2 cellular contexts compared by ENCODE assay signal in the genomic region with DNA sequence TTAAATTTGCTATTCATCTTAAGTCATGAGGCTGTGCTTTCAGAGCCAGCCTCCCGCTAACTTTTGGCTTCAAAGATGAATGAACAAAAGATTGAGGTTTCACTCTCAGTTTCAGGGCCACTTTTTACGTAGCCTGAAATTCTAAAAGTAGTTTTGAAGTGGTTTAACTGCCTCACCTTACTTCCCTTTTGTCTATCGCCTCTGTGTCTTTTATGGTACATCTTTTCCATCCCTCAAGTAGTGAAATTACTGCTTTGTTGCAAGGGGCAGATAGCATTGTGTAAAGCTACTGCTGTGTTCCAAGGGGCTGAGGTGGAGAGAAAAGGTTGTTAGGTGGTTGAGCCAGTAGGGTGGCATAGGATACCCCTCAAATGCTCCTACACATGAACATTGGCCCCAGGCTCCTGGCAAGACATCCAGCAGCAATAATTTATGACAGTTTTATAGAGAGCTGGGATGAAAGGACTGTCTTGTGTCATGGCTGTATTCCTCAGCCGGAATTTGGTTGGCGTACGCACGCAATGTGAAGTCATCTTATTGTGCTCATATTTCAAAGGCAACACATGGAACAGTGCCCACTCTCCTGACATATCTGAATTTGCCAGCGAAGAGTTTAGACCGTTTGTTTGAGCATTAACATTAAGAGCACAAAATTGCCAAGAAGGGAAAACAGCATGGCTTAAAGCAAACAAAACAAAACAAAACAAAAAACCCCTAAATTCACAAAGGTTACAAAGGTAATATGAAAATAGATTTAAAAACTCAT.
TF ChIP-seq lines count a peak whose summit lies in the region.

No MANE protein-coding gene starts in this region.

TF ChIP-seq in SK-N-SH treated with all-trans-retinoic acid at 6 μM for 48 hours, 23 proteins besides CTCF, POLR2A, EP300 and RAD21 (continued from another document):
- TF ChIP-seq, protein P1, sequence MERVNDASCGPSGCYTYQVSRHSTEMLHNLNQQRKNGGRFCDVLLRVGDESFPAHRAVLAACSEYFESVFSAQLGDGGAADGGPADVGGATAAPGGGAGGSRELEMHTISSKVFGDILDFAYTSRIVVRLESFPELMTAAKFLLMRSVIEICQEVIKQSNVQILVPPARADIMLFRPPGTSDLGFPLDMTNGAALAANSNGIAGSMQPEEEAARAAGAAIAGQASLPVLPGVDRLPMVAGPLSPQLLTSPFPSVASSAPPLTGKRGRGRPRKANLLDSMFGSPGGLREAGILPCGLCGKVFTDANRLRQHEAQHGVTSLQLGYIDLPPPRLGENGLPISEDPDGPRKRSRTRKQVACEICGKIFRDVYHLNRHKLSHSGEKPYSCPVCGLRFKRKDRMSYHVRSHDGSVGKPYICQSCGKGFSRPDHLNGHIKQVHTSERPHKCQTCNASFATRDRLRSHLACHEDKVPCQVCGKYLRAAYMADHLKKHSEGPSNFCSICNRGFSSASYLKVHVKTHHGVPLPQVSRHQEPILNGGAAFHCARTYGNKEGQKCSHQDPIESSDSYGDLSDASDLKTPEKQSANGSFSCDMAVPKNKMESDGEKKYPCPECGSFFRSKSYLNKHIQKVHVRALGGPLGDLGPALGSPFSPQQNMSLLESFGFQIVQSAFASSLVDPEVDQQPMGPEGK (CRISPR knock-in tag; IDR thresholded peaks at IDR 0.05; ENCODE audit: borderline replicate concordance) = no peak
- TF ChIP-seq GLIS3 (CRISPR knock-in tag; IDR thresholded peaks at IDR 0.05) (no peak), OSR1 (CRISPR knock-in tag; IDR thresholded peaks at IDR 0.05) (no peak), ZNF70 (CRISPR knock-in tag; IDR thresholded peaks at IDR 0.05) (no peak), BACH2 (CRISPR knock-in tag; IDR thresholded peaks at IDR 0.05; ENCODE audit: borderline replicate concordance) (no peak), PPARA (CRISPR knock-in tag; IDR thresholded peaks at IDR 0.05; ENCODE audit: borderline replicate concordance) (no peak), ESRRG (CRISPR knock-in tag; IDR thresholded peaks at IDR 0.05) (no peak)
- TF ChIP-seq, protein P2, sequence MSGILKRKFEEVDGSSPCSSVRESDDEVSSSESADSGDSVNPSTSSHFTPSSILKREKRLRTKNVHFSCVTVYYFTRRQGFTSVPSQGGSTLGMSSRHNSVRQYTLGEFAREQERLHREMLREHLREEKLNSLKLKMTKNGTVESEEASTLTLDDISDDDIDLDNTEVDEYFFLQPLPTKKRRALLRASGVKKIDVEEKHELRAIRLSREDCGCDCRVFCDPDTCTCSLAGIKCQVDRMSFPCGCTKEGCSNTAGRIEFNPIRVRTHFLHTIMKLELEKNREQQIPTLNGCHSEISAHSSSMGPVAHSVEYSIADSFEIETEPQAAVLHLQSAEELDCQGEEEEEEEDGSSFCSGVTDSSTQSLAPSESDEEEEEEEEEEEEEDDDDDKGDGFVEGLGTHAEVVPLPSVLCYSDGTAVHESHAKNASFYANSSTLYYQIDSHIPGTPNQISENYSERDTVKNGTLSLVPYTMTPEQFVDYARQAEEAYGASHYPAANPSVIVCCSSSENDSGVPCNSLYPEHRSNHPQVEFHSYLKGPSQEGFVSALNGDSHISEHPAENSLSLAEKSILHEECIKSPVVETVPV (CRISPR knock-in tag; IDR thresholded peaks at IDR 0.05) = no peak
- TF ChIP-seq, protein P3, sequence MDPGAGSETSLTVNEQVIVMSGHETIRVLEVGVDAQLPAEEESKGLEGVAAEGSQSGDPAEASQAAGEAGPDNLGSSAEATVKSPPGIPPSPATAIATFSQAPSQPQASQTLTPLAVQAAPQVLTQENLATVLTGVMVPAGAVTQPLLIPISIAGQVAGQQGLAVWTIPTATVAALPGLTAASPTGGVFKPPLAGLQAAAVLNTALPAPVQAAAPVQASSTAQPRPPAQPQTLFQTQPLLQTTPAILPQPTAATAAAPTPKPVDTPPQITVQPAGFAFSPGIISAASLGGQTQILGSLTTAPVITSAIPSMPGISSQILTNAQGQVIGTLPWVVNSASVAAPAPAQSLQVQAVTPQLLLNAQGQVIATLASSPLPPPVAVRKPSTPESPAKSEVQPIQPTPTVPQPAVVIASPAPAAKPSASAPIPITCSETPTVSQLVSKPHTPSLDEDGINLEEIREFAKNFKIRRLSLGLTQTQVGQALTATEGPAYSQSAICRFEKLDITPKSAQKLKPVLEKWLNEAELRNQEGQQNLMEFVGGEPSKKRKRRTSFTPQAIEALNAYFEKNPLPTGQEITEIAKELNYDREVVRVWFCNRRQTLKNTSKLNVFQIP (CRISPR knock-in tag; IDR thresholded peaks at IDR 0.05; ENCODE audit: borderline replicate concordance, low read depth) = no peak

TF ChIP-seq in SK-N-SH, 30 proteins besides CTCF, POLR2A, EP300 and RAD21 (continued from another document):
- TF ChIP-seq, protein P4, sequence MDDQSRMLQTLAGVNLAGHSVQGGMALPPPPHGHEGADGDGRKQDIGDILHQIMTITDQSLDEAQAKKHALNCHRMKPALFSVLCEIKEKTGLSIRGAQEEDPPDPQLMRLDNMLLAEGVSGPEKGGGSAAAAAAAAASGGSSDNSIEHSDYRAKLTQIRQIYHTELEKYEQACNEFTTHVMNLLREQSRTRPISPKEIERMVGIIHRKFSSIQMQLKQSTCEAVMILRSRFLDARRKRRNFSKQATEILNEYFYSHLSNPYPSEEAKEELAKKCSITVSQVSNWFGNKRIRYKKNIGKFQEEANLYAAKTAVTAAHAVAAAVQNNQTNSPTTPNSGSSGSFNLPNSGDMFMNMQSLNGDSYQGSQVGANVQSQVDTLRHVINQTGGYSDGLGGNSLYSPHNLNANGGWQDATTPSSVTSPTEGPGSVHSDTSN (IDR thresholded peaks at IDR 0.05) = no peak
- no peak for TF ChIP-seq RCOR1 (IDR thresholded peaks at IDR 0.05; ENCODE audit: low read length)
